Comparison of ENCODE assay signal across 1 cellular context in the genomic region with DNA sequence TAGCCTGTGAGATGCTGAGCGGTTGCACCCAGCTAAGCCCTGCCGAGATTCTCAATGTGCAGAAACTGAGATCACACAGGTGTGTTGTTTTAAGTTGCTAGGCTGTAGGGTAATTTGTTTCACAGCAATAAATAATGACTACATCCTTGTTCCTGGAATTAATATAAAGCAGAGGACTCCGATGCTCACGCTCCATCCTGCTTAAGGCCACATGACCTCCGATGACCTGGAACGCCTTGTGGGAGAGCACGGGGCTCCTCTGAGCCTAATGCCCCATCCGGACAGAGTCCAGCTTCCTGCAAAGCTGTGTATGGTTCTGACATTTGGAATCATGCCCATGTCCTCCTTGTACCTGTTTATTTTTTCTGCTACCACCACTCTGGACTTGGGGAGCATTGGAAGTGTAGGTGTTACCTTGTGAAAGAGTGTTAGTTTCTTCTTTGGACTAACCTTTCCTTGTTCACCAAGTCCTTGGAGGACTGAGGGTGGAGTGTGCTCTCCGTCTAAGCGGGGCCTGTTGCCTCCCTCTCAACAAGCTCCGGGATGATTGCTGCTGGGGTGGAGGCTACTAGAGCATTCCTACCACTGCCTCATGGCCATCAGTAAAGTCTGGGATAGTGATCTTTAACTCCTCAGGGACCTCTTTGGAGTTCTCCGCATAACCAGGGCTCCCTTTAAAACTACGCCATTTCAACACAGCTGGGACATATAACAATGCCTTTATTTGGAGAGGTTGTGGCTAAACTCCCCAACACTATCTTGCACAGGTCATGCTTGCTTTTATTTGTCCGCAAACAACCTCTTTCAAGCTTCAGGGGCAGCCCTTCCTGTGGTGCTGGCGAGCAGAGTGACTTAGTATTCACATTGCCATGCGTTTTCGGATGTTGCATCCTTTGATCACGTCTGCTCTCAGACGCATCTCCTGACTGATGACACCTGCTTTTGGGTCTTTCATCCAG.
TF ChIP-seq lines count a peak whose summit lies in the region.

No MANE protein-coding gene starts in this region.

TF ChIP-seq in HepG2, 621 proteins besides CTCF, POLR2A, EP300 and RAD21 (continued from another document and continues in another):
- TF ChIP-seq, protein P1, sequence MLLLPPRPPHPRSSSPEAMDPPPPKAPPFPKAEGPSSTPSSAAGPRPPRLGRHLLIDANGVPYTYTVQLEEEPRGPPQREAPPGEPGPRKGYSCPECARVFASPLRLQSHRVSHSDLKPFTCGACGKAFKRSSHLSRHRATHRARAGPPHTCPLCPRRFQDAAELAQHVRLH (CRISPR knock-in tag; IDR thresholded peaks at IDR 0.05; ENCODE audit: borderline replicate concordance, low read depth): peak; percentile 76; the same call in 1 of the 2 replicates
- TF ChIP-seq SP2 (CRISPR knock-in tag; IDR thresholded peaks at IDR 0.05) (no peak), SMAD3 (CRISPR knock-in tag; IDR thresholded peaks at IDR 0.05) (peak; percentile 37; the same call in 1 of the 2 replicates), ZNF768 (CRISPR knock-in tag; IDR thresholded peaks at IDR 0.05) (no peak), ZNF282 (IDR thresholded peaks at IDR 0.05; ENCODE audit: partially characterized antibody) (no peak), NR2C2 (CRISPR knock-in tag; IDR thresholded peaks at IDR 0.05; ENCODE audit: borderline replicate concordance) (0 out of 2 replicates have a peak, but pooled peaks have one; percentile 11), SP4 (CRISPR knock-in tag; IDR thresholded peaks at IDR 0.05) (no peak), ZBTB7B (CRISPR knock-in tag; IDR thresholded peaks at IDR 0.05) (no peak; the same call in 1 of the 2 replicates), MAFK (conservative IDR thresholded peaks at IDR 0.05 in 1 of 2, IDR thresholded peaks at IDR 0.05 in 1 of 2; ENCODE audit: low read length in 2 of 2) (no peak), ZNF563 (CRISPR knock-in tag; IDR thresholded peaks at IDR 0.05) (no peak), RBM39 (IDR thresholded peaks at IDR 0.05; ENCODE audit: low read depth, low read length, poor library complexity, severe bottlenecking) (no peak), ZNF414 (CRISPR knock-in tag; IDR thresholded peaks at IDR 0.05) (peak; percentile 40; the same call in 1 of the 2 replicates), ZMYM2 (CRISPR knock-in tag; IDR thresholded peaks at IDR 0.05) (no peak; the same call in 1 of the 2 replicates), ZHX2 (IDR thresholded peaks at IDR 0.05; ENCODE audit: low read depth) (no peak; the same call in 1 of the 2 replicates), ZHX2 (CRISPR knock-in tag; IDR thresholded peaks at IDR 0.05; ENCODE audit: borderline replicate concordance) (no peak), ZNF501 (CRISPR knock-in tag; IDR thresholded peaks at IDR 0.05) (peak; percentile 70; the same call in 1 of the 2 replicates), SMYD3 (CRISPR knock-in tag; IDR thresholded peaks at IDR 0.05) (0 out of 2 replicates have a peak, but pooled peaks have one; percentile 33), ZNF546 (CRISPR knock-in tag; conservative IDR thresholded peaks at IDR 0.05) (no peak; the same call in 1 of the 2 replicates), GTF3A (CRISPR knock-in tag; conservative IDR thresholded peaks at IDR 0.05) (no peak), RXRA (CRISPR knock-in tag; IDR thresholded peaks at IDR 0.05) (peak; percentile 80), AGO1 (IDR thresholded peaks at IDR 0.05; ENCODE audit: low read depth, low read length, poor library complexity, severe bottlenecking) (no peak), ZNF484 (CRISPR knock-in tag; IDR thresholded peaks at IDR 0.05; ENCODE audit: borderline replicate concordance, low read depth) (no peak), ZNF615 (CRISPR knock-in tag; IDR thresholded peaks at IDR 0.05; ENCODE audit: borderline replicate concordance) (no peak), GATAD1 (CRISPR knock-in tag; IDR thresholded peaks at IDR 0.05) (peak; percentile 13; the same call in 1 of the 2 replicates), ZSCAN20 (CRISPR knock-in tag; IDR thresholded peaks at IDR 0.05; ENCODE audit: borderline replicate concordance) (no peak), SP5 (CRISPR knock-in tag; IDR thresholded peaks at IDR 0.05; ENCODE audit: borderline replicate concordance, low read depth) (peak; percentile 40; the same call in 1 of the 2 replicates), KDM4B (CRISPR knock-in tag; IDR thresholded peaks at IDR 0.05) (no peak; the same call in 1 of the 2 replicates), ZNF451 (CRISPR knock-in tag; IDR thresholded peaks at IDR 0.05) (0 out of 2 replicates have a peak, but pooled peaks have one; percentile 50), ZFP36 (IDR thresholded peaks at IDR 0.05; ENCODE audit: borderline replicate concordance, low read depth, low read length, partially characterized antibody) (no peak), ZBTB8A (CRISPR knock-in tag; IDR thresholded peaks at IDR 0.05; ENCODE audit: borderline replicate concordance, low read depth) (no peak), POGK (CRISPR knock-in tag; conservative IDR thresholded peaks at IDR 0.05) (no peak; the same call in 1 of the 2 replicates), REXO4 (CRISPR knock-in tag; IDR thresholded peaks at IDR 0.05; ENCODE audit: borderline replicate concordance) (no peak), MLLT10 (CRISPR knock-in tag; IDR thresholded peaks at IDR 0.05) (no peak), ZNF234 (CRISPR knock-in tag; conservative IDR thresholded peaks at IDR 0.05) (no peak), TARDBP (CRISPR knock-in tag; IDR thresholded peaks at IDR 0.05) (peak; percentile 78; the same call in 1 of the 2 replicates), HINFP (CRISPR knock-in tag; IDR thresholded peaks at IDR 0.05; ENCODE audit: low read depth) (no peak), JDP2 (CRISPR knock-in tag; IDR thresholded peaks at IDR 0.05; ENCODE audit: borderline replicate concordance) (no peak), CBFB (CRISPR knock-in tag; IDR thresholded peaks at IDR 0.05) (peak; percentile 30; the same call in 1 of the 2 replicates), RBM22 (optimal IDR thresholded peaks at IDR 0.05; ENCODE audit: low read length) (no peak), ZNF605 (CRISPR knock-in tag; IDR thresholded peaks at IDR 0.05) (peak; percentile 72; the same call in 1 of the 2 replicates), ZNF775 (CRISPR knock-in tag; IDR thresholded peaks at IDR 0.05; ENCODE audit: borderline replicate concordance) (no peak), ZNF260 (CRISPR knock-in tag; IDR thresholded peaks at IDR 0.05; ENCODE audit: borderline replicate concordance, low read depth) (no peak), ZNF430 (CRISPR knock-in tag; IDR thresholded peaks at IDR 0.05) (no peak), FOXA1 (IDR thresholded peaks at IDR 0.05) (no peak), FOXA1 (CRISPR knock-in tag; IDR thresholded peaks at IDR 0.05) (peak; percentile 78), IRF9 (CRISPR knock-in tag; IDR thresholded peaks at IDR 0.05; ENCODE audit: borderline replicate concordance) (no peak), NFKBIZ (CRISPR knock-in tag; IDR thresholded peaks at IDR 0.05) (0 out of 2 replicates have a peak, but pooled peaks have one; percentile 0), MED8 (CRISPR knock-in tag; IDR thresholded peaks at IDR 0.05; ENCODE audit: insufficient replicate concordance) (peak; percentile 49)
- TF ChIP-seq, protein P2, sequence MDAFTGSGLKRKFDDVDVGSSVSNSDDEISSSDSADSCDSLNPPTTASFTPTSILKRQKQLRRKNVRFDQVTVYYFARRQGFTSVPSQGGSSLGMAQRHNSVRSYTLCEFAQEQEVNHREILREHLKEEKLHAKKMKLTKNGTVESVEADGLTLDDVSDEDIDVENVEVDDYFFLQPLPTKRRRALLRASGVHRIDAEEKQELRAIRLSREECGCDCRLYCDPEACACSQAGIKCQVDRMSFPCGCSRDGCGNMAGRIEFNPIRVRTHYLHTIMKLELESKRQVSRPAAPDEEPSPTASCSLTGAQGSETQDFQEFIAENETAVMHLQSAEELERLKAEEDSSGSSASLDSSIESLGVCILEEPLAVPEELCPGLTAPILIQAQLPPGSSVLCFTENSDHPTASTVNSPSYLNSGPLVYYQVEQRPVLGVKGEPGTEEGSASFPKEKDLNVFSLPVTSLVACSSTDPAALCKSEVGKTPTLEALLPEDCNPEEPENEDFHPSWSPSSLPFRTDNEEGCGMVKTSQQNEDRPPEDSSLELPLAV (CRISPR knock-in tag; conservative IDR thresholded peaks at IDR 0.05; ENCODE audit: low read depth): no peak
- TF ChIP-seq, protein P3, sequence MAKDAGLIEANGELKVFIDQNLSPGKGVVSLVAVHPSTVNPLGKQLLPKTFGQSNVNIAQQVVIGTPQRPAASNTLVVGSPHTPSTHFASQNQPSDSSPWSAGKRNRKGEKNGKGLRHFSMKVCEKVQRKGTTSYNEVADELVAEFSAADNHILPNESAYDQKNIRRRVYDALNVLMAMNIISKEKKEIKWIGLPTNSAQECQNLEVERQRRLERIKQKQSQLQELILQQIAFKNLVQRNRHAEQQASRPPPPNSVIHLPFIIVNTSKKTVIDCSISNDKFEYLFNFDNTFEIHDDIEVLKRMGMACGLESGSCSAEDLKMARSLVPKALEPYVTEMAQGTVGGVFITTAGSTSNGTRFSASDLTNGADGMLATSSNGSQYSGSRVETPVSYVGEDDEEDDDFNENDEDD (CRISPR knock-in tag; IDR thresholded peaks at IDR 0.05; ENCODE audit: borderline replicate concordance): no peak; the same call in 1 of the 2 replicates
